Comparison of ENCODE assay signal across 1 cellular context in genomic region chr6:111329882-111330633, GRCh38.
A peak's percentile ranks its signal among the peaks of the same experiment; 100 is the strongest.
TF ChIP-seq lines count a peak whose summit lies in the region.

No MANE protein-coding gene starts in this region.

TF ChIP-seq in GM12878, 131 proteins besides CTCF, POLR2A, EP300 and RAD21 (continued from another document and continues in another):
- TF ChIP-seq GATAD2B (conservative IDR thresholded peaks at IDR 0.05; ENCODE audit: low read depth) (no peak), FOXM1 (IDR thresholded peaks at IDR 0.05; ENCODE audit: low read depth, low read length) (peak; percentile 47; the same call in 1 of the 2 replicates), ELK1 (IDR thresholded peaks at IDR 0.05; ENCODE audit: low read depth, low read length) (no peak), DPF2 (IDR thresholded peaks at IDR 0.05) (peak; percentile 75; the same call in 1 of the 2 replicates), RCOR1 (conservative IDR thresholded peaks at IDR 0.05; ENCODE audit: low read depth, low read length) (no peak), CEBPZ (IDR thresholded peaks at IDR 0.05; ENCODE audit: low read depth, low read length) (no peak), ZNF384 (IDR thresholded peaks at IDR 0.05; ENCODE audit: borderline replicate concordance, low read depth, low read length) (no peak), HCFC1 (IDR thresholded peaks at IDR 0.05; ENCODE audit: low read length) (no peak), TAF1 (IDR thresholded peaks at IDR 0.05; ENCODE audit: borderline replicate concordance, low read depth, low read length) (no peak), RUNX3 (IDR thresholded peaks at IDR 0.05; ENCODE audit: low read length) (peak; percentile 66), RB1 (IDR thresholded peaks at IDR 0.05; ENCODE audit: borderline replicate concordance) (no peak), KLF5 (IDR thresholded peaks at IDR 0.05; ENCODE audit: partially characterized antibody) (no peak), E2F8 (IDR thresholded peaks at IDR 0.05; ENCODE audit: low read depth, partially characterized antibody) (no peak), ZBTB4 (CRISPR knock-in tag; IDR thresholded peaks at IDR 0.05) (no peak), RFX5 (IDR thresholded peaks at IDR 0.05; ENCODE audit: low read depth, low read length) (no peak), CEBPB (IDR thresholded peaks at IDR 0.05; ENCODE audit: borderline replicate concordance in 1 of 2, low read depth in 2 of 2, low read length in 2 of 2) (no peak), NFIC (IDR thresholded peaks at IDR 0.05; ENCODE audit: low read depth, low read length) (peak; percentile 74), SUZ12 (IDR thresholded peaks at IDR 0.05; ENCODE audit: unreplicated experiment) (no peak), BCL3 (IDR thresholded peaks at IDR 0.05; ENCODE audit: borderline replicate concordance, insufficient read depth, low read depth, low read length, poor library complexity, severe bottlenecking) (no peak), ESRRA (IDR thresholded peaks at IDR 0.05; ENCODE audit: low read length) (no peak), HDGF (IDR thresholded peaks at IDR 0.05) (no peak), NBN (IDR thresholded peaks at IDR 0.05) (no peak), JUNB (IDR thresholded peaks at IDR 0.05) (peak; percentile 93), HDAC6 (IDR thresholded peaks at IDR 0.05; ENCODE audit: unreplicated experiment) (no peak), ZNF24 (IDR thresholded peaks at IDR 0.05) (no peak), JUND (IDR thresholded peaks at IDR 0.05; ENCODE audit: low read depth, low read length) (no peak), SKIL (IDR thresholded peaks at IDR 0.05; ENCODE audit: low read depth, poor library complexity, severe bottlenecking) (no peak), SIX5 (IDR thresholded peaks at IDR 0.05; ENCODE audit: low read depth, low read length, severe bottlenecking) (no peak), MYC (IDR thresholded peaks at IDR 0.05; ENCODE audit: insufficient read depth, insufficient read length, insufficient replicate concordance, low read length, severe bottlenecking) (no peak), SMAD5 (IDR thresholded peaks at IDR 0.05; ENCODE audit: low read depth) (no peak), REST (IDR thresholded peaks at IDR 0.05; ENCODE audit: low read depth, low read length) (no peak), BCL11A (IDR thresholded peaks at IDR 0.05; ENCODE audit: low read depth, low read length) (peak; percentile 73; the same call in 1 of the 2 replicates), IKZF2 (IDR thresholded peaks at IDR 0.05) (peak; percentile 46 to 54; a peak in 2 of 4 replicates), NR2F1 (conservative IDR thresholded peaks at IDR 0.05) (0 out of 2 replicates have a peak, but pooled peaks have one; percentile 43), MLLT1 (IDR thresholded peaks at IDR 0.05) (no peak), NKRF (conservative IDR thresholded peaks at IDR 0.05) (no peak)
